Comparison of ENCODE assay signal across 8 cellular contexts in the genomic region with DNA sequence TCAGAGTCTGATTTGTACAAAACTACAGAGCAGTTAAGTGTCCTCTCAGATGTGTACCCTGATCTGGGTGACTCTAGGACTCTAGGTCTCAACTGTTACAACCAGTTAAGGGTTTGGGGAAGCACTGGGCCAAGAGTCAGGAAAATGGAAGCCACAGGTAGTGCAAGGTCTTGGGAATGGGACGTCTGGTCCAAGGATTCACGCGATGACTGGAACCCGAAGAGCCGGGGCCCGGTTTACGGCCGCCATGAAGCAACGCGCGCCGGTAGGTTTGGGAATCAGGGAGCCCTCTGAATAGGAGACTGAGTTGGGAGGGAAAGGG. TPM values are rescaled to one million over a fixed set of nuclear protein-coding genes. Genes with fewer than 3 reads are reported as not detected.
DNase-seq lines count a peak whose midpoint lies in the region; ATAC-seq and TF ChIP-seq lines count a peak whose summit lies in the region.

No MANE protein-coding gene starts in this region.

- POLR2A ChIA-PET in RWPE1 (lab: Yijun Ruan, JAX; ENCODE audit: low non-redundant PET) = no interaction called here

- H3K9me3 Mint-ChIP-seq in osteocyte (ENCODE audit: unreplicated experiment) = no peaks in the 10 kb centered on the region

- peak overlapping the region; percentile 75 for H3K27ac ChIP-seq in RWPE1

- H3K27ac Mint-ChIP-seq in osteocyte (ENCODE audit: unreplicated experiment) = peak overlapping the region; percentile 88

- DNase-seq in GM12864 (ENCODE audit: low read depth) (no peak), RWPE1 (ENCODE audit: low spot score) (no peak), osteocyte (ENCODE audit: extremely low spot score, unreplicated experiment) (no peak), HuH-7 (ENCODE audit: low spot score) (no peak), NCI-H2196 treated with DMSO at 0.1 percent for 48 hours (lab: John Stamatoyannopoulos, UW; ENCODE audit: unreplicated experiment) (no peak), NCI-H446 treated with DMSO at 0.1 percent for 48 hours (lab: John Stamatoyannopoulos, UW) (no peak)

- CTCF ChIA-PET in RWPE1 (lab: Yijun Ruan, JAX) = no interaction called here

- ATAC-seq in HG02571 (IDR thresholded peaks at IDR 0.05; ENCODE audit: unreplicated experiment) (peak; percentile 5), esophagus mucosa (peak; percentile 29)

- H3K4me3 Mint-ChIP-seq in osteocyte (ENCODE audit: unreplicated experiment) = peak overlapping the region; percentile 77

- H3K36me3 Mint-ChIP-seq in osteocyte (ENCODE audit: unreplicated experiment) = no peaks in the 10 kb centered on the region

- no peak for TF ChIP-seq CTCF in GM12864 (IDR thresholded peaks at IDR 0.05; ENCODE audit: low read depth, low read length, missing control alignments)
- TF ChIP-seq CTCF in RWPE1 (conservative IDR thresholded peaks at IDR 0.05; ENCODE audit: low read depth) = no peak
- no peak for TF ChIP-seq CTCF in osteocyte (IDR thresholded peaks at IDR 0.05)

- peaks cover 5% of the 10 kb centered on the region for H3K4me1 Mint-ChIP-seq in osteocyte (ENCODE audit: unreplicated experiment)

- H3K27me3 Mint-ChIP-seq in osteocyte (ENCODE audit: unreplicated experiment) = no peaks in the 10 kb centered on the region

- peak overlapping the region; percentile 67 for H3K4me3 ChIP-seq in GM12864 (ENCODE audit: low read depth, low read length)

RNA-seq across cellular contexts. Expression of gene HPRT1, which starts 0.3 kb away (rescaled TPM):
- 28.3 TPM for total RNA-seq in esophagus mucosa
- total RNA-seq in osteocyte = 14.6 and 18.2 TPM in 2 replicates
